In genomic region chr1:19882111-19883071, GRCh38 we compare ENCODE assay signal across 8 cellular contexts. TPM values are rescaled to one million over a fixed set of nuclear protein-coding genes. Genes with fewer than 3 reads are reported as not detected.
A peak's percentile ranks its signal among the peaks of the same experiment; 100 is the strongest.
DNase-seq lines count a peak whose midpoint lies in the region; ATAC-seq, FAIRE-seq and TF ChIP-seq lines count a peak whose summit lies in the region.

A gene with protein sequence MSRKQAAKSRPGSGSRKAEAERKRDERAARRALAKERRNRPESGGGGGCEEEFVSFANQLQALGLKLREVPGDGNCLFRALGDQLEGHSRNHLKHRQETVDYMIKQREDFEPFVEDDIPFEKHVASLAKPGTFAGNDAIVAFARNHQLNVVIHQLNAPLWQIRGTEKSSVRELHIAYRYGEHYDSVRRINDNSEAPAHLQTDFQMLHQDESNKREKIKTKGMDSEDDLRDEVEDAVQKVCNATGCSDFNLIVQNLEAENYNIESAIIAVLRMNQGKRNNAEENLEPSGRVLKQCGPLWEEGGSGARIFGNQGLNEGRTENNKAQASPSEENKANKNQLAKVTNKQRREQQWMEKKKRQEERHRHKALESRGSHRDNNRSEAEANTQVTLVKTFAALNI (plus strand): TSS chr1:19882395. CDS start chr1:19882514, 119 bp downstream.

- no peaks in the 10 kb centered on the region for H3K9me3 ChIP-seq in WERI-Rb-1 (ENCODE audit: severe bottlenecking)

- ATAC-seq in GM18907 (IDR thresholded peaks at IDR 0.05; ENCODE audit: unreplicated experiment) (peak; percentile 92), HG03159 (IDR thresholded peaks at IDR 0.05; ENCODE audit: unreplicated experiment) (peak; percentile 95)

- TF ChIP-seq CTCF in WERI-Rb-1 (IDR thresholded peaks at IDR 0.05; ENCODE audit: low read depth, low read length), result peak; percentile 70
- TF ChIP-seq CTCF in bronchial epithelial cell (IDR thresholded peaks at IDR 0.05; ENCODE audit: insufficient read depth, low read length, severe bottlenecking), result peak; percentile 87

- FAIRE-seq in bronchial epithelial cell (lab: Jason Lieb, UNC), result no peak

- peak within 1 kb of the TSS; percentile 84 for H3K27ac ChIP-seq in WERI-Rb-1

- H3K4me3 ChIP-seq in WERI-Rb-1 (ENCODE audit: low read depth, low read length), result peak within 1 kb of the TSS; percentile 79
- H3K4me3 ChIP-seq in bronchial epithelial cell (ENCODE audit: low read depth, low read length), result peak within 1 kb of the TSS; percentile 72

- peak; percentile 98 for DNase-seq in AG08396 (ENCODE audit: low spot score)
- peak; percentile 99 for DNase-seq in NCI-H2227 (lab: John Stamatoyannopoulos, UW; ENCODE audit: unreplicated experiment)
- DNase-seq in WERI-Rb-1, result peak; percentile 97
- peak; percentile 92 for DNase-seq in bronchial epithelial cell (ENCODE audit: low read depth)
- peak; percentile 99 for DNase-seq in iPS-NIHi7 (ENCODE audit: extremely low spot score)
- DNase-seq in smooth muscle cell of the brain vasculature (ENCODE audit: low read depth, low spot score), result peak; percentile 93

- H3K36me3 ChIP-seq in WERI-Rb-1 (peaks cover 19% of the 10 kb centered on the region), bronchial epithelial cell (ENCODE audit: control insufficient read depth, insufficient read depth, low read length) (peaks cover 1% of the 10 kb centered on the region)

- no peaks in the 10 kb centered on the region for H3K27me3 ChIP-seq in WERI-Rb-1 (ENCODE audit: insufficient read depth, low read depth, severe bottlenecking)
- no peaks in the 10 kb centered on the region for H3K27me3 ChIP-seq in bronchial epithelial cell (ENCODE audit: control insufficient read depth, insufficient read depth, low read length)

RNA-seq across cellular contexts. Expression of the gene that starts here (rescaled TPM):
- 7.1 and 9.2 TPM in 2 replicates for total RNA-seq in bronchial epithelial cell

Comparison
In these comparisons a context has a peak if more than half of its experiments do, and no peak if none do; other contexts are left out.
1. Peak in every context shown above with its lines: DNase-seq, ATAC-seq, H3K4me3 ChIP-seq and H3K27ac ChIP-seq.